ENCODE assay signal across 8 cellular contexts in the genomic region with DNA sequence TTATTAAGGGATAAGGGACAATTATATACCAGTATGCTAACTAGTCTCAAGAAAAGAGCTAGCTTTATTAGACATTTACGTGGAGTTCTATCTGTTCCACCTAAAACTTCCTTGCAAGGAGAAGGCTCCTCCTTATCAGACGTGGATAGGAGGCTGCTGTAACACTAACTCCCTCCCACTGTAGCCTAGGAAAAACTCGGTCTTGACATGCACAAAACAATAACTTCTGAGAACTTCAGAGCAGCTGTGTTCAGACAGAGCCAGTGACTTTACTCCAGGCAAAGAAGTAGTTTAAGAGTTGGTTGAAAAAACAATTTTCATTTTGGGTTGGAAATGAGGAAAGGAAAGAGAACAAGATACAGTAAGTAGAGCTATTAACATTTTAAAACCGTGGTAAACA. TPM values are rescaled to one million over a fixed set of nuclear protein-coding genes. Genes with fewer than 3 reads are reported as not detected.
DNase-seq lines count a peak whose midpoint lies in the region; ATAC-seq, FAIRE-seq and TF ChIP-seq lines count a peak whose summit lies in the region.

No MANE protein-coding gene starts in this region.

- intact Hi-C loops in activated B cell treated with CpG ODN at 0.5 μM for 24 hours (cut with micrococcal nuclease): no loop called here

- H3K36me3 Mint-ChIP-seq in activated B cell treated with CpG ODN at 0.5 μM for 24 hours (ENCODE audit: low read depth): peaks cover 13% of the 10 kb centered on the region
- no peaks in the 10 kb centered on the region for H3K36me3 Mint-ChIP-seq in stimulated activated memory B cell treated with anti-CD40 and anti-IgM and Interleukin-4, amounts not matched to agents 10 μg/mL and 1 μg/mL and 100 μg/mL, for 72 hours

- peaks cover 27% of the 10 kb centered on the region for H3K4me1 ChIP-seq in HAP-1

- H3K27me3 ChIP-seq in HAP-1 (ENCODE audit: low read depth): no peaks in the 10 kb centered on the region

- in situ Hi-C loops in HAP-1 (cut with MboI; ENCODE audit: low sequenced_read_pairs): no loop called here

- no peaks in the 10 kb centered on the region for H3K36me3 ChIP-seq in HAP-1 (replicated peaks)

- DNase-seq in HAP-1 (ENCODE audit: low spot score in 2 of 2) (peak; percentile 25 to 27), activated B cell treated with CpG ODN at 0.5 μM for 24 hours (no peak), glomerular visceral epithelial cell (ENCODE audit: extremely low spot score) (peak; percentile 36), dedifferentiated amniotic fluid mesenchymal stem cell (ENCODE audit: extremely low spot score) (no peak), GM19238 (ENCODE audit: insufficient read length, low spot score) (no peak), GM12891 (ENCODE audit: insufficient read length, low spot score) (no peak)

- peak overlapping the region; percentile 39 for H3K4me3 Mint-ChIP-seq in activated B cell treated with CpG ODN at 0.5 μM for 24 hours
- peak overlapping the region; percentile 68 for H3K4me3 Mint-ChIP-seq in stimulated activated memory B cell treated with anti-CD40 and anti-IgM and Interleukin-4, amounts not matched to agents 10 μg/mL and 1 μg/mL and 100 μg/mL, for 72 hours

- no peak for FAIRE-seq in GM12891 (lab: Jason Lieb, UNC)

- POLR2A ChIA-PET in activated B cell treated with CpG ODN at 0.5 μM for 24 hours (lab: Charles Lee): interaction anchor here (0.5 to 1.4 kb wide), 3 partner anchors 12 to 52 kb away, joined by 3 to 8 read pairs (median 4); a partner anchor contains a TSS

- peaks cover 55% of the 10 kb centered on the region for H3K4me1 Mint-ChIP-seq in activated B cell treated with CpG ODN at 0.5 μM for 24 hours
- peaks cover 44% of the 10 kb centered on the region for H3K4me1 Mint-ChIP-seq in stimulated activated memory B cell treated with anti-CD40 and anti-IgM and Interleukin-4, amounts not matched to agents 10 μg/mL and 1 μg/mL and 100 μg/mL, for 72 hours

- CTCF ChIA-PET in activated B cell treated with CpG ODN at 0.5 μM for 24 hours (lab: Charles Lee): interaction anchor here (1.2 to 2.1 kb wide), 3 partner anchors 52 to 124 kb away, joined by 3 to 7 read pairs (median 3); a partner anchor contains a TSS

- H3K4me3 ChIP-seq in HAP-1: 0 out of 2 replicates have a peak overlapping the region, but pooled peaks have one; percentile 71

- ATAC-seq in activated B cell treated with CpG ODN at 0.5 μM for 24 hours (ENCODE audit: low read depth) (no peak), GM21786 (IDR thresholded peaks at IDR 0.05; ENCODE audit: unreplicated experiment) (no peak)
- no peak for ATAC-seq in stimulated activated memory B cell treated with anti-CD40 and anti-IgM and Interleukin-4, amounts not matched to agents 10 μg/mL and 1 μg/mL and 100 μg/mL, for 72 hours

- no peaks in the 10 kb centered on the region for H3K9me3 ChIP-seq in HAP-1

- TF ChIP-seq CTCF in activated B cell treated with CpG ODN at 0.5 μM for 24 hours (IDR thresholded peaks at IDR 0.05): no peak

- H3K27me3 Mint-ChIP-seq in activated B cell treated with CpG ODN at 0.5 μM for 24 hours: no peaks in the 10 kb centered on the region
- no peaks in the 10 kb centered on the region for H3K27me3 Mint-ChIP-seq in stimulated activated memory B cell treated with anti-CD40 and anti-IgM and Interleukin-4, amounts not matched to agents 10 μg/mL and 1 μg/mL and 100 μg/mL, for 72 hours

- no peak overlapping the region for H3K27ac Mint-ChIP-seq in activated B cell treated with CpG ODN at 0.5 μM for 24 hours
- H3K27ac Mint-ChIP-seq in stimulated activated memory B cell treated with anti-CD40 and anti-IgM and Interleukin-4, amounts not matched to agents 10 μg/mL and 1 μg/mL and 100 μg/mL, for 72 hours: peak overlapping the region; percentile 56

- no peak for TF ChIP-seq POLR2A in GM12891 (IDR thresholded peaks at IDR 0.05; ENCODE audit: low read depth, low read length)

- no peaks in the 10 kb centered on the region for H3K9me3 Mint-ChIP-seq in activated B cell treated with CpG ODN at 0.5 μM for 24 hours
- no peaks in the 10 kb centered on the region for H3K9me3 Mint-ChIP-seq in stimulated activated memory B cell treated with anti-CD40 and anti-IgM and Interleukin-4, amounts not matched to agents 10 μg/mL and 1 μg/mL and 100 μg/mL, for 72 hours

TF ChIP-seq in GM12891, 5 proteins besides CTCF, POLR2A, EP300 and RAD21:
- no peak for TF ChIP-seq SPI1 (IDR thresholded peaks at IDR 0.05; ENCODE audit: low read depth, low read length)
- TF ChIP-seq POLR2AphosphoS5 (IDR thresholded peaks at IDR 0.05; ENCODE audit: low read depth, low read length): no peak
TF ChIP-seq in GM12891: peak in this region for 0.

RNA-seq across cellular contexts. Expression of a gene that starts 2.7 kb away (rescaled TPM):
- 29.5 and 36.8 TPM in 2 replicates for total RNA-seq in activated B cell treated with CpG ODN at 0.5 μM for 24 hours
- polyA plus RNA-seq in GM12891 (2012; ENCODE audit: low read depth, missing spikeins): 12.5 TPM

RNA-seq across cellular contexts. Expression of a gene that starts 52.4 kb away (rescaled TPM):
- 330 and 354 TPM in 2 replicates for total RNA-seq in activated B cell treated with CpG ODN at 0.5 μM for 24 hours
- 655 TPM for polyA plus RNA-seq in GM12891 (2012; ENCODE audit: low read depth, missing spikeins)

Comparison
In these comparisons a context has a peak if more than half of its experiments do, and no peak if none do; other contexts are left out.
1. DNase-seq: peak in HAP-1 (2 of 2) and glomerular visceral epithelial cell (single experiment); none in activated B cell treated with CpG ODN at 0.5 μM for 24 hours (single experiment), dedifferentiated amniotic fluid mesenchymal stem cell (single experiment), GM19238 (single experiment) and GM12891 (single experiment).